ENCODE assay signal across 17 cellular contexts in genomic region chr7:11779864-11780263, GRCh38. TPM values are rescaled to one million over a fixed set of nuclear protein-coding genes. Genes with fewer than 3 reads are reported as not detected.
DNase-seq lines count a peak whose midpoint lies in the region; ATAC-seq, FAIRE-seq and TF ChIP-seq lines count a peak whose summit lies in the region.
"Had no signal": no experiment of that assay in that cellular context is flagged by ENCODE, and none has a peak within 500 bp of the region (broad histone marks: within the 10 kb centered on the region; RNA-seq: fewer than 3 reads in every experiment).

No MANE protein-coding gene starts in this region.

- no peaks in the 10 kb centered on the region for H3K27me3 Mint-ChIP-seq in activated T-cell treated with anti-CD3 and anti-CD28 coated beads, Interleukin-2, amount 50 U/mL, for 4 hours (ENCODE audit: low read depth)
- H3K27me3 Mint-ChIP-seq: CD4-positive, alpha-beta memory T cell had no signal

- no peak overlapping the region for H3K4me3 ChIP-seq in PC-9
- H3K4me3 ChIP-seq: BLaER1 had no signal

- DNase-seq in H54 (ENCODE audit: insufficient read length, low spot score) = no peak
- no peak for DNase-seq in PC-9
- DNase-seq in DMS79 treated with DMSO at 0.1 percent for 48 hours (lab: John Stamatoyannopoulos, UW) = no peak
- no peak for DNase-seq in GM19239 (ENCODE audit: insufficient read length, low spot score)
- DNase-seq in activated T-cell treated with anti-CD3 and anti-CD28 coated beads, Interleukin-2, amount 50 U/mL, for 4 hours = no peak
- DNase-seq: AML-193; CD4-positive, alpha-beta memory T cell; DMS153; DMS79; GF-D8; GOT3; H9; IMR-90 had no signal

- H3K4me1 Mint-ChIP-seq in activated T-cell treated with anti-CD3 and anti-CD28 coated beads, Interleukin-2, amount 50 U/mL, for 4 hours (ENCODE audit: low read depth) = no peaks in the 10 kb centered on the region
- H3K4me1 Mint-ChIP-seq: CD14-positive monocyte; CD4-positive, alpha-beta memory T cell; H9 had no signal

- H3K27ac ChIP-seq in PC-9 = no peak overlapping the region
- H3K27ac ChIP-seq: BLaER1 had no signal

- peaks cover 3% of the 10 kb centered on the region for H3K9me3 Mint-ChIP-seq in activated T-cell treated with anti-CD3 and anti-CD28 coated beads, Interleukin-2, amount 50 U/mL, for 4 hours
- H3K9me3 Mint-ChIP-seq: H9 had no signal

- intact Hi-C loops in PC-9 (cut with micrococcal nuclease; ENCODE audit: unreplicated experiment) = no loop called here

- no peak for TF ChIP-seq CTCF in PC-9 (conservative IDR thresholded peaks at IDR 0.05)

- H3K4me3 Mint-ChIP-seq in activated T-cell treated with anti-CD3 and anti-CD28 coated beads, Interleukin-2, amount 50 U/mL, for 4 hours = no peak overlapping the region
- H3K4me3 Mint-ChIP-seq: CD14-positive monocyte; CD4-positive, alpha-beta memory T cell; H9 had no signal

- H4K20me1 ChIP-seq in PC-9 (ENCODE audit: insufficient read depth) = no peaks in the 10 kb centered on the region
- H4K20me1 ChIP-seq: BLaER1 had no signal

- H3K36me3 Mint-ChIP-seq in activated T-cell treated with anti-CD3 and anti-CD28 coated beads, Interleukin-2, amount 50 U/mL, for 4 hours (ENCODE audit: insufficient read depth) = no peaks in the 10 kb centered on the region
- H3K36me3 Mint-ChIP-seq: CD14-positive monocyte; CD4-positive, alpha-beta memory T cell had no signal

- CTCF ChIA-PET in PC-9 (lab: Charles Lee) = no interaction called here

- H3K36me3 ChIP-seq in PC-9 (ENCODE audit: low read depth) = no peaks in the 10 kb centered on the region
- H3K36me3 ChIP-seq: BLaER1 had no signal

- no peaks in the 10 kb centered on the region for H3K9me3 ChIP-seq in PC-9 (ENCODE audit: insufficient read depth, low read depth)
- H3K9me3 ChIP-seq: BLaER1 had no signal

- ATAC-seq in SK-N-SH treated with all-trans-retinoic acid at 6 μM for 48 hours = no peak; the same call in 2 of the 3 replicates
- ATAC-seq in activated T-cell treated with anti-CD3 and anti-CD28 coated beads, Interleukin-2, amount 50 U/mL, for 4 hours = no peak

- H3K79me2 ChIP-seq in PC-9 (ENCODE audit: low read depth) = no peaks in the 10 kb centered on the region

- no peaks in the 10 kb centered on the region for H3K27me3 ChIP-seq in PC-9 (ENCODE audit: insufficient read depth, low read depth)
- H3K27me3 ChIP-seq: BLaER1 had no signal

- POLR2A ChIA-PET in PC-9 (lab: Charles Lee; ENCODE audit: unreplicated experiment) = no interaction called here

- no peak overlapping the region for H3K4me2 ChIP-seq in PC-9
- H3K4me2 ChIP-seq: BLaER1 had no signal

- H3K4me1 ChIP-seq in PC-9 (replicated peaks; ENCODE audit: insufficient read depth) = peaks cover 14% of the 10 kb centered on the region

- no TSS peak for BruUV-seq in PC-9 (replicated peaks; lab: Mats Ljungman, UMichigan)

- peak; percentile 75 for FAIRE-seq in H54 (lab: Jason Lieb, UNC)
- no peak for FAIRE-seq in GM19239 (lab: Jason Lieb, UNC)
- FAIRE-seq: HTR-8/SVneo had no signal

- peak overlapping the region; percentile 23; the same call in 1 of the 2 replicates for H2AFZ ChIP-seq in PC-9

- no peaks in the 10 kb centered on the region for H3F3A ChIP-seq in PC-9 (ENCODE audit: insufficient read depth, low read depth)

- TF ChIP-seq POLR2A in H54 (IDR thresholded peaks at IDR 0.05; ENCODE audit: low read depth, low read length) = no peak

- no peaks in the 10 kb centered on the region for H3K9me2 ChIP-seq in PC-9 (ENCODE audit: insufficient read depth)

TF ChIP-seq in SK-N-SH treated with all-trans-retinoic acid at 6 μM for 48 hours, 23 proteins besides CTCF, POLR2A, EP300 and RAD21:
- TF ChIP-seq ISL1 (CRISPR knock-in tag; IDR thresholded peaks at IDR 0.05) (no peak), BACH2 (CRISPR knock-in tag; IDR thresholded peaks at IDR 0.05; ENCODE audit: borderline replicate concordance) (no peak), ESRRG (CRISPR knock-in tag; IDR thresholded peaks at IDR 0.05) (0 out of 2 replicates have a peak, but pooled peaks have one; percentile 10), ZNF565 (CRISPR knock-in tag; conservative IDR thresholded peaks at IDR 0.05; ENCODE audit: low read depth) (no peak), SNAI2 (CRISPR knock-in tag; IDR thresholded peaks at IDR 0.05) (no peak; the same call in 1 of the 2 replicates), TCF4 (CRISPR knock-in tag; IDR thresholded peaks at IDR 0.05; ENCODE audit: borderline replicate concordance) (peak; percentile 80; the same call in 1 of the 2 replicates), OSR1 (CRISPR knock-in tag; IDR thresholded peaks at IDR 0.05) (no peak), ARNTL (CRISPR knock-in tag; IDR thresholded peaks at IDR 0.05; ENCODE audit: borderline replicate concordance, low read depth) (no peak), TOX (CRISPR knock-in tag; IDR thresholded peaks at IDR 0.05; ENCODE audit: borderline replicate concordance) (no peak)
- TF ChIP-seq, protein P1, sequence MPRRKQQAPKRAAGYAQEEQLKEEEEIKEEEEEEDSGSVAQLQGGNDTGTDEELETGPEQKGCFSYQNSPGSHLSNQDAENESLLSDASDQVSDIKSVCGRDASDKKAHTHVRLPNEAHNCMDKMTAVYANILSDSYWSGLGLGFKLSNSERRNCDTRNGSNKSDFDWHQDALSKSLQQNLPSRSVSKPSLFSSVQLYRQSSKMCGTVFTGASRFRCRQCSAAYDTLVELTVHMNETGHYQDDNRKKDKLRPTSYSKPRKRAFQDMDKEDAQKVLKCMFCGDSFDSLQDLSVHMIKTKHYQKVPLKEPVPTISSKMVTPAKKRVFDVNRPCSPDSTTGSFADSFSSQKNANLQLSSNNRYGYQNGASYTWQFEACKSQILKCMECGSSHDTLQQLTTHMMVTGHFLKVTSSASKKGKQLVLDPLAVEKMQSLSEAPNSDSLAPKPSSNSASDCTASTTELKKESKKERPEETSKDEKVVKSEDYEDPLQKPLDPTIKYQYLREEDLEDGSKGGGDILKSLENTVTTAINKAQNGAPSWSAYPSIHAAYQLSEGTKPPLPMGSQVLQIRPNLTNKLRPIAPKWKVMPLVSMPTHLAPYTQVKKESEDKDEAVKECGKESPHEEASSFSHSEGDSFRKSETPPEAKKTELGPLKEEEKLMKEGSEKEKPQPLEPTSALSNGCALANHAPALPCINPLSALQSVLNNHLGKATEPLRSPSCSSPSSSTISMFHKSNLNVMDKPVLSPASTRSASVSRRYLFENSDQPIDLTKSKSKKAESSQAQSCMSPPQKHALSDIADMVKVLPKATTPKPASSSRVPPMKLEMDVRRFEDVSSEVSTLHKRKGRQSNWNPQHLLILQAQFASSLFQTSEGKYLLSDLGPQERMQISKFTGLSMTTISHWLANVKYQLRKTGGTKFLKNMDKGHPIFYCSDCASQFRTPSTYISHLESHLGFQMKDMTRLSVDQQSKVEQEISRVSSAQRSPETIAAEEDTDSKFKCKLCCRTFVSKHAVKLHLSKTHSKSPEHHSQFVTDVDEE (CRISPR knock-in tag; IDR thresholded peaks at IDR 0.05) = peak; percentile 56; the same call in 1 of the 2 replicates

RNA-seq across cellular contexts. Expression of gene THSD7A, which starts 52.1 kb away (rescaled TPM):
- total RNA-seq in PC-9 (2021) = 1.6 and 4.0 TPM in 2 replicates
- not detected for total RNA-seq in activated T-cell treated with anti-CD3 and anti-CD28 coated beads, Interleukin-2, amount 50 U/mL, for 4 hours
- total RNA-seq: CD4-positive, alpha-beta memory T cell had no signal
